In the genomic region with DNA sequence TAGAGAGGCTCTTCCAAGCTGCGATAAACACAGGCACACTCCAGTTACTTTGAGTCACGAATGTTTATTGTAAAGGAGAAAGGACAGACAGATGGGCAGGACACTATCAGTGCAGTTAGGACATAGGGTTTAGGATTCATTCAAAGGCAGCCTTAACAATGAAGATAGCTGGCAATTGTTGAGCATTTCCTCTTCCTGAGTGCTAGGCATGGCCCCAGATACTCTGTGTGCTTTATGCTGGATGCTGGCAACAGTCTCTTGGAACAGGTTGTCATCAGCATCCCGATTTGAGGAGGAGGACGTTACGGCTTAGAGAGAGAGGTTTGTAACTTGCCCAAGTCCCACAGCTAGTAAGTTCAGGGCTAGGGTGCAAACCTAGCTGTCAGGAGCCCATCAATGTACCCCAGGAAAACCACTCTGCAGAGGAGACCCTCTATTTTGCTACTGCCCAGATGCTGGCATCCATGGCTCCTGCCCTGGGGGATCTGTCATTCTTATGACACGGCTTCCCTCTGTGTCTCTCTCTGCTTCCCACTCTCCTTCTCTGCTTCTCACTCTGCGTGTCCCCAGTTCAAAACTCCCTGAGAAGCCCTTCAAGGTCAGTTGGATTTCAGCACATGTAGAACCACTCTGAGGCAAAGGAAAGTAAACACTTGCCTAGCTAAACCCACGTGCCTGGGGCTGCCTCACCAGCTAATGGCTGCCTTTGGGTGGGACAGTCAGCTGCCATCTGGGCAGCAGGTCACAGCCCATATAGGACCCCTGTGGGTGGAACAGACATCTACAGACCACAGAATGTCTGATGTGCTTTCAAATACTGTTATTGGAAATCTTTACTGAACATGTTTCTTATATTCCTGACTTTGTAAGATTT, we compare ENCODE assay signal across 23 cellular contexts. TPM values are rescaled to one million over a fixed set of nuclear protein-coding genes. Genes with fewer than 3 reads are reported as not detected.
A peak's percentile ranks its signal among the peaks of the same experiment; 100 is the strongest.
DNase-seq lines count a peak whose midpoint lies in the region; TF ChIP-seq lines count a peak whose summit lies in the region.
"Had no signal": no experiment of that assay in that cellular context is flagged by ENCODE, and none has a peak within 500 bp of the region (broad histone marks: within the 10 kb centered on the region; RNA-seq: fewer than 3 reads in every experiment).

No MANE protein-coding gene starts in this region.

- H3K4me1 ChIP-seq in ACC112 (ENCODE audit: control insufficient read depth, insufficient read depth, low read length, unreplicated experiment) (peaks cover 25% of the 10 kb centered on the region), Peyer's patch (peaks cover 0 to 40% (median 0%) of the 10 kb centered on the region in 4 donors), spleen (peaks cover 14 to 51% (median 22%) of the 10 kb centered on the region in 6 donors), tibial artery (no peaks in the 10 kb centered on the region)

- no peak overlapping the region for H3K4me3 ChIP-seq in ACC112 (ENCODE audit: low read depth, low read length)
- H3K4me3 ChIP-seq in Peyer's patch, result no peak overlapping the region
- no peak overlapping the region for H3K4me3 ChIP-seq in spleen
- no peak overlapping the region for H3K4me3 ChIP-seq in tibial artery
- H3K4me3 ChIP-seq: dorsolateral prefrontal cortex, GM12878, lung, skin epidermis, tibial nerve had no signal

- H3K36me3 ChIP-seq in ACC112 (ENCODE audit: insufficient read depth, low read length) (no peaks in the 10 kb centered on the region), Peyer's patch (no peaks in the 10 kb centered on the region), spleen (no peaks in the 10 kb centered on the region), tibial artery (no peaks in the 10 kb centered on the region)
- H3K36me3 ChIP-seq: tibial nerve had no signal

- H3K27me3 ChIP-seq in ACC112 (ENCODE audit: insufficient read depth, low read length) (no peaks in the 10 kb centered on the region), Peyer's patch (no peaks in the 10 kb centered on the region), spleen (replicated peaks in 1 of 7) (no peaks in the 10 kb centered on the region), tibial artery (no peaks in the 10 kb centered on the region)
- H3K27me3 ChIP-seq: tibial nerve had no signal

- WGBS in spleen, 5 donors, result 55 to 85% (median 79%) methylated on average over 8 of the region's 8 CpGs

- H2AFZ ChIP-seq in ACC112 (ENCODE audit: low read length, unreplicated experiment), result peak overlapping the region; percentile 33

- intact Hi-C loops in spleen (cut with DNase I; ENCODE audit: low total_unique reads) (no loop called here), tibial artery (cut with DNase I; ENCODE audit: low total_unique reads) (no loop called here)

- no peak overlapping the region for H3K27ac ChIP-seq in ACC112 (ENCODE audit: low read depth, low read length)
- H3K27ac ChIP-seq in Peyer's patch, result peak overlapping the region in 3 of 4 donors; percentile 17 to 96 (median 79)
- peak overlapping the region in 5 of 8 donors; percentile 33 to 56 (median 43) for H3K27ac ChIP-seq in spleen
- H3K27ac ChIP-seq in tibial artery, result no peak overlapping the region
- H3K27ac ChIP-seq: dorsolateral prefrontal cortex had no signal

- DNase-seq in Peyer's patch (no peak), islet precursor cell (peak; percentile 29), spleen (peak; percentile 46), EL (no peak), tibial artery (no peak), OCI-M1 (lab: John Stamatoyannopoulos, UW) (no peak)
- DNase-seq: activated B cell treated with CpG ODN at 0.5 μM for 24 hours; activated CD4-positive, alpha-beta T cell treated with anti-CD3 and anti-CD28 coated beads, Interleukin-2, amount 50 U/mL, for 4 hours; activated naive CD4-positive, alpha-beta T cell; activated T-cell treated with anti-CD3 and anti-CD28 coated beads for 4 hours; foreskin fibroblast; HCEC 1CT; immature natural killer cell; KBM-7; NCI-H748 treated with DMSO at 0.1 percent for 48 hours; T1000 had no signal

- TF ChIP-seq POLR2A in Peyer's patch (IDR thresholded peaks at IDR 0.05), result no peak
- TF ChIP-seq POLR2A in spleen (IDR thresholded peaks at IDR 0.05), result no peak

- no peaks in the 10 kb centered on the region for H3K9me3 ChIP-seq in Peyer's patch
- H3K9me3 ChIP-seq in spleen, result no peaks in the 10 kb centered on the region
- no peaks in the 10 kb centered on the region for H3K9me3 ChIP-seq in tibial artery
- H3K9me3 ChIP-seq: tibial nerve had no signal

- H3K79me2 ChIP-seq in ACC112 (ENCODE audit: control insufficient read depth, insufficient read depth, low read length, unreplicated experiment), result no peaks in the 10 kb centered on the region

- TF ChIP-seq CTCF in Peyer's patch (IDR thresholded peaks at IDR 0.05) (no peak), spleen (IDR thresholded peaks at IDR 0.05 in 8 of 11, conservative IDR thresholded peaks at IDR 0.05 in 3 of 11) (no peak), tibial artery (IDR thresholded peaks at IDR 0.05) (no peak)

RNA-seq across cellular contexts. Expression of a gene that starts 29.2 kb away (rescaled TPM):
- total RNA-seq in Peyer's patch (10 to 100 TPM; 15.0 to 33.0 (median 19.2) TPM), spleen (100 to 1,000 TPM in 1 of 7 donors, 10 to 100 TPM in 6; 18.2 to 118 (median 46.4) TPM)
- 1 to 10 TPM; 4.8 to 6.7 (median 5.4) TPM for polyA plus RNA-seq in spleen
- total RNA-seq: activated B cell treated with CpG ODN at 0.5 μM for 24 hours, bronchial epithelial cell had no signal
- polyA plus RNA-seq: GM12878, immature natural killer cell had no signal

Comparison
In these comparisons a context has a peak if more than half of its experiments do, and no peak if none do; other contexts are left out.
1. H3K27ac ChIP-seq: peak in Peyer's patch (3 of 4) and spleen (5 of 8); none in ACC112 (single experiment) and tibial artery (0 of 2).
2. DNase-seq: peak in islet precursor cell (single experiment) and spleen (single experiment); none in Peyer's patch (0 of 3), EL (single experiment), tibial artery (0 of 2) and OCI-M1 (single experiment).